ENCODE assay signal across 1 cellular context in genomic region chr4:124726269-124726668, GRCh38.
TF ChIP-seq lines count a peak whose summit lies in the region.

No MANE protein-coding gene starts in this region.

TF ChIP-seq in IMR-90, 13 proteins besides CTCF, POLR2A, EP300 and RAD21 (continued from another document):
- no peak for TF ChIP-seq CHD1 (IDR thresholded peaks at IDR 0.05; ENCODE audit: low read depth, low read length)
- no peak for TF ChIP-seq BHLHE40 (IDR thresholded peaks at IDR 0.05; ENCODE audit: low read depth, low read length)
- no peak for TF ChIP-seq CEBPB (IDR thresholded peaks at IDR 0.05; ENCODE audit: low read depth, low read length)
